Comparison of ENCODE assay signal across 8 cellular contexts in genomic region chr13:62139597-62139996, GRCh38.
"Had no signal": no experiment of that assay in that cellular context is flagged by ENCODE, and none has a peak within 500 bp of the region (broad histone marks: within the 10 kb centered on the region; RNA-seq: fewer than 3 reads in every experiment).

No MANE protein-coding gene starts in this region.

- H3K9ac ChIP-seq: GM23248 had no signal

- H3K4me3 Mint-ChIP-seq: GM23338, H9, HFFc6 had no signal

- H3K4me1 Mint-ChIP-seq: GM23338, H9 had no signal

- H3K27ac ChIP-seq: GM23248 had no signal

- DNase-seq: GM23248, GOT3, H7, H9, HCEC 1CT, HFFc6 had no signal

- H3K36me3 ChIP-seq: HAP-1 had no signal

- H3K4me3 ChIP-seq: GM23248, GM23338, HAP-1 had no signal

- H3K4me2 ChIP-seq: GM23338 had no signal

- H2AFZ ChIP-seq: GM23248, GM23338 had no signal

- H3K27ac Mint-ChIP-seq: GM23338, H9, HFFc6 had no signal
